15 cellular contexts compared by ENCODE assay signal in the genomic region with DNA sequence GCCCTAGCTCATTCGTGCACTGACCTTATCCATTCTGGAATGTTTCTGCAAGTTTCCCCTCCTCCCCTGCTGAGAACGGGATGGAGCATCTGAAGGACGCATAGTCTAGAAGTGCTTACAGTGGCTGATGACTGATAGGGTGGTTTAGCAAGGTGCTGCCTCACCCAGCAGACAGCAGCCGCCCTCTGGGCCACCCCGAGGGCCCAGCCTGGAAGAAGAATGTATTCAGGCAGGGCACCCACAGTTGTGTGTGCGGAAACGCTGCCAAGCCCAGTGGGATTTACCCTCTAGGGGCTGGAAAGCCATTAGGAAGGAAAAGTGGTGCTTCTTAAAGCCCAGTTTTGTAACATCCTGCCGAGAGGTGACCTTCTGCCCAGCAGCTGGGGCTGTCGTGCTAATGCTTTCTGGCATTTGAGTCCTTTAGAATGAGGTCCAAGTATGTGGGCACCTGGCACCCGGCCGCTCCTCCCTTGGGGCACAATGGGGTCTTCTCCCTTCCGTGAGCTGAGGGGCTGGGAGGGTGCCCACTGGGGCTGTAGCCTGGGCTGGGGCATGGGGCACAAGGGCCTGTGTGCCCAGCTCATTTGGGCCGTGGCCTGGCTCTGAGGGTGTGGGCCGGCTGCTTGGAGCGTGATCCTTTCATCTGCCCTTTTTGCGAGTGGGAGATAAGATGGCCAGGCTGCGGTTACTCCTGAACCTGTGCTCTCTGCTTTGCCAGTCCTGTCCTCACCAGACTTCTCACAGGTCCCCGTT. TPM values are rescaled to one million over a fixed set of nuclear protein-coding genes. Genes with fewer than 3 reads are reported as not detected.
DNase-seq lines count a peak whose midpoint lies in the region; ATAC-seq and TF ChIP-seq lines count a peak whose summit lies in the region.
"Had no signal": no experiment of that assay in that cellular context is flagged by ENCODE, and none has a peak within 500 bp of the region (broad histone marks: within the 10 kb centered on the region; RNA-seq: fewer than 3 reads in every experiment).

No MANE protein-coding gene starts in this region.

- no peak for TF ChIP-seq CTCF in fibroblast of villous mesenchyme (IDR thresholded peaks at IDR 0.05; ENCODE audit: insufficient read depth, low read depth, low read length)

- no peak for ATAC-seq in GM18907 (IDR thresholded peaks at IDR 0.05; ENCODE audit: unreplicated experiment)
- ATAC-seq: activated CD8-positive, alpha-beta T cell treated with anti-CD3 and anti-CD28 coated beads for 36 hours had no signal

- DNase-seq in Caki2 (ENCODE audit: low read depth) (peak; percentile 38), RPMI7951 (ENCODE audit: low read depth) (peak; percentile 15), fibroblast of villous mesenchyme (ENCODE audit: low read depth) (peak; percentile 81), renal cortical epithelial cell (ENCODE audit: low read depth) (peak; percentile 15), COLO829 (ENCODE audit: low spot score) (no peak), DMS79 treated with DMSO at 0.1 percent for 48 hours (lab: John Stamatoyannopoulos, UW) (no peak), Kasumi-1 (lab: John Stamatoyannopoulos, UW) (no peak)
- DNase-seq: activated CD8-positive, alpha-beta T cell treated with anti-CD3 and anti-CD28 coated beads for 36 hours; activated naive CD4-positive, alpha-beta T cell treated with anti-CD3 and anti-CD28 coated beads, Interleukin-2, amount 50 U/mL, for 16 hours; CD4-positive, CD25-positive, alpha-beta regulatory T cell; hypothalamus; NCI-H1436; NK-92 treated with Interleukin-12 subunit alpha and Interleukin-12 subunit beta, amount 100 ng/mL, for 24 hours had no signal

- no peak overlapping the region for H3K4me3 ChIP-seq in fibroblast of villous mesenchyme (ENCODE audit: low read depth, low read length)

- in situ Hi-C loops in Caki2 (cut with HindIII; ENCODE audit: low pct_unique_long_range_greater_than_20kb, low sequenced_read_pairs), result no loop called here

RNA-seq across cellular contexts. Expression of gene FBLN1, which starts 14.4 kb away (rescaled TPM):
- 67.6 and 85.4 TPM in 2 replicates for total RNA-seq in Caki2 (2014; rRNA removed; shearing (Covaris generic); ENCODE audit: low replicate concordance)
- 1.7 and 2.1 TPM in 2 replicates for total RNA-seq in RPMI7951 (2014; rRNA removed; shearing (Covaris generic))
- total RNA-seq in fibroblast of villous mesenchyme (102 and 256 TPM in 2 replicates), renal cortical epithelial cell (17.1 TPM in 1 of 2 replicates, not detected in the other)
- total RNA-seq: T-helper 1 cell treated with Interleukin-12 subunit alpha and Interleukin-12 subunit beta and Interleukin-4 antibody, amounts not matched to agents 30 ng/mL and 1 ng/mL, for 36 hours had no signal

Comparison
In these comparisons a context has a peak if more than half of its experiments do, and no peak if none do; other contexts are left out.
1. DNase-seq: peak in Caki2 (single experiment), RPMI7951 (single experiment), fibroblast of villous mesenchyme (single experiment) and renal cortical epithelial cell (single experiment); none in COLO829 (single experiment), DMS79 treated with DMSO at 0.1 percent for 48 hours (single experiment) and Kasumi-1 (0 of 2).